ENCODE assay signal across 29 cellular contexts in the genomic region with DNA sequence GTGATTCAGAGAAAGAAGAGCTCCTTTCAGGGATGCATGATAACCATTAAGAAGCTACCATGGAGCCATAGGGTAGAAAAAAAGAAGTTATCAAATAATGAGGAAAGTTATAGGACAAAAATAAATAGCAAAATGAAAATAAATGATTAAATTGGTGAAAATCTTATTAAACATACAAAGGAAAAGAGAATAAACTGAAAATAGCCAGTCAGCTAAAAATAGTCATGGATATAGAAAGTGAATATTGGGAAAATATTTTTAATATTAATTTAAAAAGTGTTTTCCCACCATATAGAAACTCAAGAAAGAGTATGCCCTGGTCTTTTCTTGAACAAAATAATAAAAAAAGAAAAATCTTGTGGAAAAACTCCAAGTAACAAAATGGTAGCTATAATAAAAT.
"Had no signal": no experiment of that assay in that cellular context is flagged by ENCODE, and none has a peak within 500 bp of the region (broad histone marks: within the 10 kb centered on the region; RNA-seq: fewer than 3 reads in every experiment).

No MANE protein-coding gene starts in this region.

- H3K27me3 Mint-ChIP-seq: stimulated activated memory B cell treated with anti-CD40 and anti-IgM and Interleukin-4, amounts not matched to agents 10 μg/mL and 1 μg/mL and 100 μg/mL, for 72 hours; stimulated activated naive B cell treated with anti-CD40 and anti-IgM and Interleukin-4, amounts not matched to agents 10 μg/mL and 1 μg/mL and 100 μg/mL, for 72 hours; stimulated activated naive CD8-positive, alpha-beta T cell treated with anti-CD3 and anti-CD28 coated beads, Interleukin-15, amount 100 ng/mL, for 72 hours; stimulated activated naive CD8-positive, alpha-beta T cell treated with anti-CD3 and anti-CD28 coated beads, Interleukin-15, Interleukin-2, amounts not matched to agents 100 ng/mL and 50 ng/mL, for 24 hours had no signal

- H3K9me3 ChIP-seq: stomach, suprapubic skin, testis, thoracic aorta, thyroid gland, tibial artery, tibial nerve, transverse colon, upper lobe of left lung, upper lobe of right lung, uterus, vagina had no signal

- H3K4me3 ChIP-seq: stomach, suprapubic skin, testis, thoracic aorta, thyroid gland, tibial artery, tibial nerve, transverse colon, upper lobe of left lung, upper lobe of right lung, uterus, vagina had no signal

- FAIRE-seq: urothelium cell line had no signal

- H3K36me3 ChIP-seq: stomach, suprapubic skin, thoracic aorta, thyroid gland, tibial artery, tibial nerve, transverse colon, upper lobe of left lung, upper lobe of right lung, uterus, vagina had no signal

- H3K27ac Mint-ChIP-seq: stimulated activated effector memory CD8-positive, alpha-beta T cell treated with anti-CD3 and anti-CD28 coated beads, Interleukin-12 subunit alpha, Interleukin-12 subunit beta, amount 100 ng/mL, for 72 hours; stimulated activated memory B cell treated with anti-CD40 and anti-IgM and Interleukin-4, amounts not matched to agents 10 μg/mL and 1 μg/mL and 100 μg/mL, for 72 hours; stimulated activated naive B cell treated with anti-CD40 and anti-IgM and Interleukin-4, amounts not matched to agents 10 μg/mL and 1 μg/mL and 100 μg/mL, for 72 hours; stimulated activated naive CD8-positive, alpha-beta T cell treated with anti-CD3 and anti-CD28 coated beads, Interleukin-15, amount 100 ng/mL, for 72 hours; stimulated activated naive CD8-positive, alpha-beta T cell treated with anti-CD3 and anti-CD28 coated beads, Interleukin-15, Interleukin-2, amounts not matched to agents 100 ng/mL and 50 ng/mL, for 24 hours; type B pancreatic cell had no signal

- H3K4me1 ChIP-seq: stomach, suprapubic skin, testis, thyroid gland, tibial artery, tibial nerve, transverse colon, upper lobe of left lung, upper lobe of right lung, uterus, vagina had no signal

- H3K4me1 Mint-ChIP-seq: stimulated activated effector memory CD8-positive, alpha-beta T cell treated with anti-CD3 and anti-CD28 coated beads, Interleukin-12 subunit alpha, Interleukin-12 subunit beta, amount 100 ng/mL, for 72 hours; stimulated activated memory B cell treated with anti-CD40 and anti-IgM and Interleukin-4, amounts not matched to agents 10 μg/mL and 1 μg/mL and 100 μg/mL, for 72 hours; stimulated activated naive B cell treated with anti-CD40 and anti-IgM and Interleukin-4, amounts not matched to agents 10 μg/mL and 1 μg/mL and 100 μg/mL, for 72 hours; stimulated activated naive CD8-positive, alpha-beta T cell treated with anti-CD3 and anti-CD28 coated beads, Interleukin-15, amount 100 ng/mL, for 72 hours had no signal

- ATAC-seq: stimulated activated effector memory CD8-positive, alpha-beta T cell treated with anti-CD3 and anti-CD28 coated beads, Interleukin-12 subunit alpha, Interleukin-12 subunit beta, amount 100 ng/mL, for 72 hours; stimulated activated memory B cell treated with anti-CD40 and anti-IgM and Interleukin-4, amounts not matched to agents 10 μg/mL and 1 μg/mL and 100 μg/mL, for 72 hours; stimulated activated naive B cell treated with anti-CD40 and anti-IgM and Interleukin-4, amounts not matched to agents 10 μg/mL and 1 μg/mL and 100 μg/mL, for 72 hours; stimulated activated naive CD8-positive, alpha-beta T cell treated with anti-CD3 and anti-CD28 coated beads, Interleukin-15, amount 100 ng/mL, for 72 hours; stimulated activated naive CD8-positive, alpha-beta T cell treated with anti-CD3 and anti-CD28 coated beads, Interleukin-15, Interleukin-2, amounts not matched to agents 100 U/mL and 50 U/mL, for 24 hours; upper lobe of right lung had no signal

- DNase-seq: stimulated activated CD4-positive, alpha-beta T cell treated with anti-CD3 and anti-CD28 coated beads, Interleukin-2, amount 100 ng/mL, for 48 hours; stimulated activated CD4-positive, alpha-beta T cell treated with anti-CD3 and anti-CD28 coated beads, Interleukin-4, amount 100 ng/mL, for 1 hour; stimulated activated CD4-positive, alpha-beta T cell treated with anti-CD3 and anti-CD28 coated beads, Interleukin-4, amount 100 ng/mL, for 24 hours; stimulated activated CD4-positive, alpha-beta T cell treated with anti-CD3 and anti-CD28 coated beads, Interleukin-4, amount 100 ng/mL, for 4 hours; stimulated activated CD8-positive, alpha-beta memory T cell treated with anti-CD3 and anti-CD28 coated beads, Interleukin-4, amount 100 ng/mL, for 48 hours; stimulated activated naive B cell treated with anti-CD40 and anti-IgM and Interleukin-4, amounts not matched to agents 10 μg/mL and 1 μg/mL and 100 μg/mL, for 72 hours; stimulated activated naive CD4-positive, alpha-beta T cell; stimulated activated naive CD4-positive, alpha-beta T cell treated with Interleukin-2 at 50 U/mL for 16 hours; stimulated activated naive CD8-positive, alpha-beta T cell treated with anti-CD3 and anti-CD28 coated beads, Interleukin-15, amount 100 ng/mL, for 72 hours; stimulated activated naive CD8-positive, alpha-beta T cell treated with anti-CD3 and anti-CD28 coated beads, Interleukin-15, Interleukin-2, amounts not matched to agents 100 U/mL and 50 U/mL, for 24 hours; stomach; substantia nigra; testis; thyroid gland; tibial artery; transverse colon; trophoblast cell; upper lobe of left lung; upper lobe of right lung; uterus had no signal

- H3K4me3 Mint-ChIP-seq: stimulated activated effector memory CD8-positive, alpha-beta T cell treated with anti-CD3 and anti-CD28 coated beads, Interleukin-12 subunit alpha, Interleukin-12 subunit beta, amount 100 ng/mL, for 72 hours; stimulated activated memory B cell treated with anti-CD40 and anti-IgM and Interleukin-4, amounts not matched to agents 10 μg/mL and 1 μg/mL and 100 μg/mL, for 72 hours; stimulated activated naive B cell treated with anti-CD40 and anti-IgM and Interleukin-4, amounts not matched to agents 10 μg/mL and 1 μg/mL and 100 μg/mL, for 72 hours; stimulated activated naive CD8-positive, alpha-beta T cell treated with anti-CD3 and anti-CD28 coated beads, Interleukin-15, amount 100 ng/mL, for 72 hours; stimulated activated naive CD8-positive, alpha-beta T cell treated with anti-CD3 and anti-CD28 coated beads, Interleukin-15, Interleukin-2, amounts not matched to agents 100 ng/mL and 50 ng/mL, for 24 hours; type B pancreatic cell had no signal

- H3K9me3 Mint-ChIP-seq: stimulated activated naive B cell treated with anti-CD40 and anti-IgM and Interleukin-4, amounts not matched to agents 10 μg/mL and 1 μg/mL and 100 μg/mL, for 72 hours; type B pancreatic cell had no signal

- H3K36me3 Mint-ChIP-seq: stimulated activated effector memory CD8-positive, alpha-beta T cell treated with anti-CD3 and anti-CD28 coated beads, Interleukin-12 subunit alpha, Interleukin-12 subunit beta, amount 100 ng/mL, for 72 hours; stimulated activated memory B cell treated with anti-CD40 and anti-IgM and Interleukin-4, amounts not matched to agents 10 μg/mL and 1 μg/mL and 100 μg/mL, for 72 hours; stimulated activated naive B cell treated with anti-CD40 and anti-IgM and Interleukin-4, amounts not matched to agents 10 μg/mL and 1 μg/mL and 100 μg/mL, for 72 hours; type B pancreatic cell had no signal

- H3K27ac ChIP-seq: stomach, suprapubic skin, testis, thoracic aorta, thyroid gland, tibial artery, tibial nerve, transverse colon, upper lobe of left lung, upper lobe of right lung, uterus, vagina had no signal

- H3K27me3 ChIP-seq: stomach, suprapubic skin, testis, thyroid gland, tibial artery, tibial nerve, transverse colon, upper lobe of left lung, upper lobe of right lung, uterus, vagina had no signal
